21 cellular contexts compared by ENCODE assay signal in the genomic region with DNA sequence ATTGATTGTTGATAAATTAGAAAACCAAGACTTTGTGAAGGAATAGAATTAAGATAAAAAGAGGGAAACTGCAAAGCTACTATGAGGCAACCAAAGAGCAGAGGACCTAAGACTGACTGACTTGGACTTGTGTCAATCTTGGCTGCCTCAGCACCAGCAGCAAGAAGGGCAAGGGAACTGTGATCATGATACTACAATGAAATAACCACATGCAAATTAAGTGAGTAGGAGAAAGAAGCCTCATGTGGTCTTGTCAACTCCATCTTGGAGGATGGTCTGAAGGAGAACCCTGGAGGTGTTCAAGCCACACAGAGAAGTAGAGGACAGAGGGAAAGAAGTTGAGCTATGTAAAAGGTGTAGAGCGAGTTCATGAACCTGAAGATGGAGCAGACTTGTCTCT. TPM values are rescaled to one million over a fixed set of nuclear protein-coding genes. Genes with fewer than 3 reads are reported as not detected.
DNase-seq lines count a peak whose midpoint lies in the region; ATAC-seq and TF ChIP-seq lines count a peak whose summit lies in the region.
"Had no signal": no experiment of that assay in that cellular context is flagged by ENCODE, and none has a peak within 500 bp of the region (broad histone marks: within the 10 kb centered on the region; RNA-seq: fewer than 3 reads in every experiment).

No MANE protein-coding gene starts in this region.

- H3K27me3 ChIP-seq in foreskin keratinocyte: no peaks in the 10 kb centered on the region

- no peaks in the 10 kb centered on the region for H3K9me3 Mint-ChIP-seq in neural crest cell
- H3K9me3 Mint-ChIP-seq: CD4-positive, alpha-beta T cell had no signal

- H3K27ac Mint-ChIP-seq in neural crest cell (ENCODE audit: unreplicated experiment): peak overlapping the region; percentile 9
- H3K27ac Mint-ChIP-seq: CD4-positive, alpha-beta T cell; HFFc6; IgD-negative memory B cell had no signal

- TF ChIP-seq CTCF in neural crest cell (conservative IDR thresholded peaks at IDR 0.05) (no peak), foreskin keratinocyte (conservative IDR thresholded peaks at IDR 0.05) (no peak)

- H3K4me1 Mint-ChIP-seq in neural crest cell: no peaks in the 10 kb centered on the region
- H3K4me1 Mint-ChIP-seq: IgD-negative memory B cell had no signal

- no peaks in the 10 kb centered on the region for H3K27me3 Mint-ChIP-seq in neural crest cell (ENCODE audit: low read depth)
- H3K27me3 Mint-ChIP-seq: CD4-positive, alpha-beta T cell; IgD-negative memory B cell had no signal

- no peak overlapping the region for H3K27ac ChIP-seq in foreskin keratinocyte
- H3K27ac ChIP-seq: C4-2B, HL-60 had no signal

- DNase-seq in neural crest cell (ENCODE audit: low read depth, low spot score): no peak
- DNase-seq in RPMI8226: no peak
- no peak for DNase-seq in foreskin keratinocyte
- DNase-seq in HPDE6-E6E7 (ENCODE audit: extremely low spot score): no peak
- DNase-seq: ACHN; AML-193; Caco-2; CD4-positive, alpha-beta T cell; GDM1; GOT3; H7; HFFc6; Kasumi-1; KG1 had no signal

- ATAC-seq in GM19351 (IDR thresholded peaks at IDR 0.05; ENCODE audit: unreplicated experiment) (peak; percentile 65), HG03354 (IDR thresholded peaks at IDR 0.05; ENCODE audit: poor library complexity, severe bottlenecking, unreplicated experiment) (peak; percentile 48), GM21381 (IDR thresholded peaks at IDR 0.05; ENCODE audit: unreplicated experiment) (no peak), foreskin keratinocyte (no peak)
- ATAC-seq: HCT116 had no signal

- H3K36me3 Mint-ChIP-seq in neural crest cell (ENCODE audit: low read depth): no peaks in the 10 kb centered on the region
- H3K36me3 Mint-ChIP-seq: IgD-negative memory B cell had no signal

- H3K4me3 Mint-ChIP-seq in neural crest cell: no peak overlapping the region
- H3K4me3 Mint-ChIP-seq: CD4-positive, alpha-beta T cell; HFFc6; IgD-negative memory B cell had no signal

- H3K4me1 ChIP-seq in foreskin keratinocyte: no peaks in the 10 kb centered on the region
- H3K4me1 ChIP-seq: Caco-2 had no signal

RNA-seq across cellular contexts. Expression of a gene that starts 47.3 kb away (rescaled TPM):
- 0.65 and 0.77 TPM in 2 replicates for total RNA-seq in neural crest cell
- 3.1 and 3.9 TPM in 2 replicates for total RNA-seq in foreskin keratinocyte
- polyA plus RNA-seq in foreskin keratinocyte: 0.93 and 0.98 TPM in 2 replicates
- total RNA-seq: CD4-positive, alpha-beta T cell; HFFc6 had no signal

Comparison
In these comparisons a context has a peak if more than half of its experiments do, and no peak if none do; other contexts are left out.
1. ATAC-seq: peak in GM19351 (single experiment) and HG03354 (single experiment); none in GM21381 (single experiment) and foreskin keratinocyte (single experiment).